9 cellular contexts compared by ENCODE assay signal in genomic region chr11:20397281-20397680, GRCh38. TPM values are rescaled to one million over a fixed set of nuclear protein-coding genes. Genes with fewer than 3 reads are reported as not detected.
A peak's percentile ranks its signal among the peaks of the same experiment; 100 is the strongest.
DNase-seq lines count a peak whose midpoint lies in the region; ATAC-seq and TF ChIP-seq lines count a peak whose summit lies in the region.
"Had no signal": no experiment of that assay in that cellular context is flagged by ENCODE, and none has a peak within 500 bp of the region (broad histone marks: within the 10 kb centered on the region; RNA-seq: fewer than 3 reads in every experiment).

No MANE protein-coding gene starts in this region.

- no peaks in the 10 kb centered on the region for H3K4me1 ChIP-seq in body of pancreas
- H3K4me1 ChIP-seq in right lobe of liver = no peaks in the 10 kb centered on the region

- TF ChIP-seq POLR2A in body of pancreas (IDR thresholded peaks at IDR 0.05) (no peak), right lobe of liver (IDR thresholded peaks at IDR 0.05) (no peak)

- no peak overlapping the region for H3K4me3 ChIP-seq in body of pancreas
- no peak overlapping the region for H3K4me3 ChIP-seq in right lobe of liver
- H3K4me3 ChIP-seq: BLaER1 treated with 17β-estradiol and CSF1 and Interleukin-3, amounts not matched to agents 10 nM and 100 nM had no signal

- H3K9me3 ChIP-seq in body of pancreas = no peaks in the 10 kb centered on the region
- no peaks in the 10 kb centered on the region for H3K9me3 ChIP-seq in right lobe of liver
- H3K9me3 ChIP-seq: BLaER1 treated with 17β-estradiol and CSF1 and Interleukin-3, amounts not matched to agents 10 nM and 100 nM had no signal

- intact Hi-C loops in body of pancreas (cut with DNase I) (loop anchor here (10.0 kb wide), 1 partner anchor 208 kb away; no protein-coding TSS in a partner anchor), right lobe of liver (cut with DNase I) (no loop called here), sciatic nerve (cut with DNase I) (no loop called here)

- H3K27ac ChIP-seq in body of pancreas (no peak overlapping the region), right lobe of liver (no peak overlapping the region)
- H3K27ac ChIP-seq: BLaER1 treated with 17β-estradiol and CSF1 and Interleukin-3, amounts not matched to agents 10 nM and 100 nM had no signal

- ATAC-seq in GM19467 (IDR thresholded peaks at IDR 0.05; ENCODE audit: unreplicated experiment) (peak; percentile 88), HG03457 (IDR thresholded peaks at IDR 0.05; ENCODE audit: unreplicated experiment) (peak; percentile 77), body of pancreas (no peak), right lobe of liver (peak; percentile 83 to 91 (median 86)), sciatic nerve (no peak)

- DNase-seq in NCI-H2171 treated with DMSO at 0.1 percent for 48 hours (lab: John Stamatoyannopoulos, UW) (peak; percentile 37), NCI-H2171 (lab: John Stamatoyannopoulos, UW) (no peak), NCI-H748 (lab: John Stamatoyannopoulos, UW; ENCODE audit: unreplicated experiment) (peak; percentile 75), body of pancreas (peak in 1 of 4 donors; percentile 38), right lobe of liver (no peak), sciatic nerve (ENCODE audit: low spot score) (no peak)

- 72 to 73% methylated on average over 3 of the region's 3 CpGs for WGBS in body of pancreas, 2 donors
- 68% methylated on average over 3 of the region's 3 CpGs for WGBS in right lobe of liver (ENCODE audit: insufficient coverage, low coverage, low lambda C conversion rate, missing lambda C conversion rate)

- TF ChIP-seq CTCF in body of pancreas (IDR thresholded peaks at IDR 0.05) (peak; percentile 9 to 50 (median 37)), right lobe of liver (IDR thresholded peaks at IDR 0.05) (peak; percentile 58 to 67 (median 62))

- H3K27me3 ChIP-seq in body of pancreas (no peaks in the 10 kb centered on the region), right lobe of liver (no peaks in the 10 kb centered on the region)
- H3K27me3 ChIP-seq: BLaER1 treated with 17β-estradiol and CSF1 and Interleukin-3, amounts not matched to agents 10 nM and 100 nM had no signal

- H3K36me3 ChIP-seq in body of pancreas (replicated peaks in 1 of 2; ENCODE audit: insufficient read depth in 1 of 2, low read depth in 2 of 2) = peaks cover 5 to 9% of the 10 kb centered on the region in 2 donors
- peaks cover 0 to 29% (median 11%) of the 10 kb centered on the region in 4 donors for H3K36me3 ChIP-seq in right lobe of liver

RNA-seq across cellular contexts. Expression of gene PRMT3, which starts 9.8 kb away (rescaled TPM):
- total RNA-seq in body of pancreas = 10 to 100 TPM; 15.6 to 20.4 TPM
- 10 to 100 TPM in 2 of 6 experiments, 1 to 10 TPM in 4; 3.4 to 11.8 (median 4.6) TPM for total RNA-seq in right lobe of liver
- 15.1 TPM for total RNA-seq in sciatic nerve

RNA-seq across cellular contexts. Expression of gene HTATIP2, which starts 33.8 kb away (rescaled TPM):
- total RNA-seq in body of pancreas (10 to 100 TPM; 23.1 to 37.1 TPM), right lobe of liver (100 to 1,000 TPM in 2 of 6 experiments, 10 to 100 TPM in 4; 63.0 to 152 (median 83.3) TPM), sciatic nerve (26.5 TPM)

Comparison
In these comparisons a context has a peak if more than half of its experiments do, and no peak if none do; other contexts are left out.
1. DNase-seq: peak in NCI-H2171 treated with DMSO at 0.1 percent for 48 hours (single experiment) and NCI-H748 (single experiment); none in NCI-H2171 (single experiment), right lobe of liver (0 of 3) and sciatic nerve (single experiment).
2. ATAC-seq: peak in GM19467 (single experiment), HG03457 (single experiment) and right lobe of liver (4 of 4); none in body of pancreas (single experiment) and sciatic nerve (single experiment).